ENCODE assay signal across 8 cellular contexts in the genomic region with DNA sequence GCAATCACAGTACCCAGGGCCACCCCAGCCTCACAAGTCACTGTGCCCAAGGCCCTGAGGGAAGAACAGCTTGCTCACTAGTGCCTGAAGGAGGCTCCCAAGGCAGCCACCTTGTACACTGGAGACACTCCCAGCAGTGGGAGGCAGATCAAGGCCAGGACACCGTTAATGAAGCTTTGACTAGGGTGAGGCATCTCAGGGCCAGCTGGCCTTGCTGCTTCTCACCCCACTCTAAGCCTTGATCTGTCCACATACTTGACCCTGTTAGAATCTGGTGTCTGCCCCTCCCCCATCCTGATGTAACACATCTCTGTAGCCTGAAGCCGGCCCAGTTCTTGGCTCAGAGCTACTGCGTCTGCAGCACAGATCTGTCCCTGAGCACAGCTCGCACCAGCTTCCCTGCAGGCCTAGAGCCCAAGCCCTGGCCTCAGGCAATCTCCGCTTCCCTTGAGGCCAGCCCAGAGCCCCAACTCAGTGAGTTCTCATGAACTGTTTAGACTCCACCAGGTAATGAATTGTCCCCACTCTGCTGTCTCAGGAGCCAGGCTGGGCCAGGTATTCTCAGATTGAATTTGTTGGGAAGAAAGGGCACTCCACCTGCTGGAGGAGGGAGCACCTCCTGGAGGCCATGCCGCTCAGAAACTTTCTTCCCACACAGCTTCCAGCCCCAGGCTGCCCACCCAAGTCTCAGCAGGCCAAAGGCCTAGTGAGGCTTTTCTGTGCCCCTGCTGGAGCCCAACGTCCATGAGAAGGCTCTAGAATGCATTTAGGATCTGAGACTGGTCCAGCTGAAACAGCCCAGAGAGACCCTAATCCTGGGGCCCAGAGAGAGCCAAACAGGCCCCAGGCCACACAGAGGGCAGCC. TPM values are rescaled to one million over a fixed set of nuclear protein-coding genes. Genes with fewer than 3 reads are reported as not detected.
A peak's percentile ranks its signal among the peaks of the same experiment; 100 is the strongest.
DNase-seq lines count a peak whose midpoint lies in the region; ATAC-seq and TF ChIP-seq lines count a peak whose summit lies in the region.

No MANE protein-coding gene starts in this region.

- TF ChIP-seq CTCF in AG09319 (IDR thresholded peaks at IDR 0.05; ENCODE audit: low read depth, low read length), result peak; percentile 19
- TF ChIP-seq CTCF in NB4 (IDR thresholded peaks at IDR 0.05; ENCODE audit: low read depth, low read length), result no peak
- TF ChIP-seq CTCF in GM10248 (IDR thresholded peaks at IDR 0.05; ENCODE audit: control extremely low read depth, extremely low read depth, low read depth, missing control alignments), result no peak

- H3K36me3 ChIP-seq in mesodermal cell (ENCODE audit: control insufficient read depth, insufficient read depth, low read length), result no peaks in the 10 kb centered on the region

- TF ChIP-seq POLR2A in NB4 (IDR thresholded peaks at IDR 0.05; ENCODE audit: extremely low read depth, insufficient read length), result no peak

- no peaks in the 10 kb centered on the region for H3K9me3 ChIP-seq in mesodermal cell (ENCODE audit: control insufficient read depth, low read length)

- no peak overlapping the region for H3K4me3 ChIP-seq in NB4 (ENCODE audit: low read depth, low read length)
- H3K4me3 ChIP-seq in mesodermal cell (ENCODE audit: extremely low read depth, insufficient read depth, low read length, poor library complexity, severe bottlenecking), result no peak overlapping the region

- ATAC-seq in GM18861 (IDR thresholded peaks at IDR 0.05; ENCODE audit: unreplicated experiment) (no peak), GM21737 (IDR thresholded peaks at IDR 0.05; ENCODE audit: unreplicated experiment) (no peak)

- CTCF ChIA-PET in GM10248 (lab: Yijun Ruan, JAX), result interaction anchor here (0.8 to 1.7 kb wide), 5 partner anchors 9 to 208 kb away, joined by 3 to 4 read pairs (median 3); no protein-coding TSS in a partner anchor

- DNase-seq in AG09319 (ENCODE audit: extremely low read depth, low read depth), result no peak
- peak; percentile 47 for DNase-seq in NB4 (ENCODE audit: low read depth)
- DNase-seq in ecto neural progenitor cell (ENCODE audit: low spot score), result peak; percentile 58
- no peak for DNase-seq in kidney glomerular epithelial cell (lab: John Stamatoyannopoulos, UW)
- DNase-seq in GM10248 (ENCODE audit: extremely low spot score), result no peak

- H3K4me1 ChIP-seq in mesodermal cell (ENCODE audit: control insufficient read depth, insufficient read depth, low read length, poor library complexity, severe bottlenecking), result peaks cover 41% of the 10 kb centered on the region

- POLR2A ChIA-PET in GM10248 (lab: Yijun Ruan, JAX), result no interaction called here

- H3K27ac ChIP-seq in mesodermal cell (ENCODE audit: low read depth, low read length, severe bottlenecking), result peak overlapping the region; percentile 79

- 55 to 63% methylated on average over 6 to 7 of the region's 7 CpGs for WGBS in mesodermal cell (ENCODE audit: insufficient coverage in 2 of 2), 2 experiments

RNA-seq across cellular contexts. Expression of a gene that starts 13.4 kb away (rescaled TPM):
- 10.9 TPM for polyA plus RNA-seq in mesodermal cell (2013, experiment 1 of 2)
- polyA plus RNA-seq in mesodermal cell (2013, experiment 2 of 2), result 11.9 TPM

Comparison
In these comparisons a context has a peak if more than half of its experiments do, and no peak if none do; other contexts are left out.
1. DNase-seq: peak in NB4 (single experiment) and ecto neural progenitor cell (single experiment); none in AG09319 (single experiment), kidney glomerular epithelial cell (single experiment) and GM10248 (single experiment).